In the genomic region with DNA sequence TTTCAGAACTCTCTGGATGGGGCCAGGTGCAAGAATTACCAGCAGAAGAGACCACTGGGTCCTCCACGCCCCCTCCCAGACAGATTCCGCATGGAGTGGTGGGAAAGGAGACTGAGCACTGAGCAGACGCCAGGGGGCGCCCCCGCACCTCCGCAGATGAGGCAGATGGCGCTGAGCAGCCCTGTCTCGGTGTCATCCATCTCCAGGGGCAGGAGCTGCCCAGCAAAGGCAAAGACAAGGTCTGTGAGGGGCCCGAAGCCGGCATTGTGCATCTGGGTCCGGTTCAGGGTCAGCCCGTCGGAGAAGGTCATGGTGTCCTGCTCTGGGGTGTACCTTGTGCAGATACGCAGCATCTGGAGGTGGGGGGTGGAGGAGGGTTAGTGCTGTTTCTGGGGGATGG, we compare ENCODE assay signal across 8 cellular contexts. TPM values are rescaled to one million over a fixed set of nuclear protein-coding genes. Genes with fewer than 3 reads are reported as not detected.
DNase-seq lines count a peak whose midpoint lies in the region; ATAC-seq lines count a peak whose summit lies in the region.

No MANE protein-coding gene starts in this region.

- POLR2A ChIA-PET in activated CD4-positive, alpha-beta T cell treated with anti-CD3 and anti-CD28 coated beads, Interleukin-2, amount 10 ng/mL, durations not matched to agents 7 days and 5 days (lab: Charles Lee): no interaction called here

- no peak overlapping the region for H3K4me3 Mint-ChIP-seq in activated CD4-positive, alpha-beta T cell treated with anti-CD3 and anti-CD28 coated beads, Interleukin-2, amount 10 ng/mL, durations not matched to agents 7 days and 5 days

- peak; percentile 41 for ATAC-seq in HG02870 (IDR thresholded peaks at IDR 0.05; ENCODE audit: unreplicated experiment)
- no peak for ATAC-seq in GM19395 (IDR thresholded peaks at IDR 0.05; ENCODE audit: unreplicated experiment)

- CTCF ChIA-PET in activated CD4-positive, alpha-beta T cell treated with anti-CD3 and anti-CD28 coated beads, Interleukin-2, amount 10 ng/mL, durations not matched to agents 7 days and 5 days (lab: Charles Lee): interaction anchor here (0.6 to 12.6 kb wide), 44 partner anchors 9 to 513 kb away, joined by 3 to 117 read pairs (median 5); a partner anchor contains a TSS

- DNase-seq in COLO829 (ENCODE audit: low spot score) (peak; percentile 88), NCI-H748 (lab: John Stamatoyannopoulos, UW; ENCODE audit: unreplicated experiment) (peak; percentile 84), dedifferentiated amniotic fluid mesenchymal stem cell (ENCODE audit: extremely low spot score) (peak; percentile 58), lung microvascular endothelial cell (ENCODE audit: low read depth in 2 of 2) (peak; percentile 87 to 88)
- DNase-seq in activated CD4-positive, alpha-beta T cell treated with anti-CD3 and anti-CD28 coated beads, Interleukin-2, amount 10 ng/mL, durations not matched to agents 7 days and 5 days: peak; percentile 84
- DNase-seq in stimulated activated CD8-positive, alpha-beta memory T cell treated with anti-CD3 and anti-CD28 coated beads, Interleukin-15, amount 100 ng/mL, for 1 hour (ENCODE audit: low read depth): peak; percentile 73

- peaks cover 93% of the 10 kb centered on the region for H3K4me1 Mint-ChIP-seq in activated CD4-positive, alpha-beta T cell treated with anti-CD3 and anti-CD28 coated beads, Interleukin-2, amount 10 ng/mL, durations not matched to agents 7 days and 5 days

- H3K36me3 Mint-ChIP-seq in activated CD4-positive, alpha-beta T cell treated with anti-CD3 and anti-CD28 coated beads, Interleukin-2, amount 10 ng/mL, durations not matched to agents 7 days and 5 days (ENCODE audit: low read depth): peaks cover 79% of the 10 kb centered on the region

- no peaks in the 10 kb centered on the region for H3K9me3 Mint-ChIP-seq in activated CD4-positive, alpha-beta T cell treated with anti-CD3 and anti-CD28 coated beads, Interleukin-2, amount 10 ng/mL, durations not matched to agents 7 days and 5 days

- H3K27ac Mint-ChIP-seq in activated CD4-positive, alpha-beta T cell treated with anti-CD3 and anti-CD28 coated beads, Interleukin-2, amount 10 ng/mL, durations not matched to agents 7 days and 5 days: peak overlapping the region; percentile 37

- no peaks in the 10 kb centered on the region for H3K27me3 Mint-ChIP-seq in activated CD4-positive, alpha-beta T cell treated with anti-CD3 and anti-CD28 coated beads, Interleukin-2, amount 10 ng/mL, durations not matched to agents 7 days and 5 days

RNA-seq across cellular contexts. Expression of a gene that starts 6.3 kb away (rescaled TPM):
- total RNA-seq in activated CD4-positive, alpha-beta T cell treated with anti-CD3 and anti-CD28 coated beads, Interleukin-2, amount 10 ng/mL, durations not matched to agents 7 days and 5 days: 100 to 1,000 TPM; 621 to 702 TPM
- not detected in 2 replicates for total RNA-seq in lung microvascular endothelial cell

RNA-seq across cellular contexts. Expression of a gene that starts 18.7 kb away (rescaled TPM):
- total RNA-seq in activated CD4-positive, alpha-beta T cell treated with anti-CD3 and anti-CD28 coated beads, Interleukin-2, amount 10 ng/mL, durations not matched to agents 7 days and 5 days: 10 to 100 TPM; 58.3 to 59.7 TPM
- 5.2 and 10.9 TPM in 2 replicates for total RNA-seq in lung microvascular endothelial cell

RNA-seq across cellular contexts. Expression of a gene that starts 32.6 kb away (rescaled TPM):
- total RNA-seq in activated CD4-positive, alpha-beta T cell treated with anti-CD3 and anti-CD28 coated beads, Interleukin-2, amount 10 ng/mL, durations not matched to agents 7 days and 5 days: 10 to 100 TPM; 33.3 to 34.7 TPM
- total RNA-seq in lung microvascular endothelial cell: 2.6 and 6.0 TPM in 2 replicates

RNA-seq across cellular contexts. Expression of a gene that starts 32.8 kb away (rescaled TPM):
- total RNA-seq in activated CD4-positive, alpha-beta T cell treated with anti-CD3 and anti-CD28 coated beads, Interleukin-2, amount 10 ng/mL, durations not matched to agents 7 days and 5 days: 10 to 100 TPM; 38.9 to 44.1 TPM
- total RNA-seq in lung microvascular endothelial cell: 9.6 and 12.1 TPM in 2 replicates

RNA-seq across cellular contexts. Expression of a gene that starts 54.8 kb away (rescaled TPM):
- 100 to 1,000 TPM; 107 to 125 TPM for total RNA-seq in activated CD4-positive, alpha-beta T cell treated with anti-CD3 and anti-CD28 coated beads, Interleukin-2, amount 10 ng/mL, durations not matched to agents 7 days and 5 days
- total RNA-seq in lung microvascular endothelial cell: 0.99 and 3.7 TPM in 2 replicates

Comparison
In these comparisons a context has a peak if more than half of its experiments do, and no peak if none do; other contexts are left out.
1. RNA of a gene that starts 6.3 kb away (total RNA-seq): 621 to 702 TPM in activated CD4-positive, alpha-beta T cell treated with anti-CD3 and anti-CD28 coated beads, Interleukin-2, amount 10 ng/mL, durations not matched to agents 7 days and 5 days; not detected in lung microvascular endothelial cell; every median in the first group is over 100 times any median in the second.
2. Peak in every context shown above with its lines, with median percentiles within 50 percentile points of each other: DNase-seq.